10 cellular contexts compared by ENCODE assay signal in the genomic region with DNA sequence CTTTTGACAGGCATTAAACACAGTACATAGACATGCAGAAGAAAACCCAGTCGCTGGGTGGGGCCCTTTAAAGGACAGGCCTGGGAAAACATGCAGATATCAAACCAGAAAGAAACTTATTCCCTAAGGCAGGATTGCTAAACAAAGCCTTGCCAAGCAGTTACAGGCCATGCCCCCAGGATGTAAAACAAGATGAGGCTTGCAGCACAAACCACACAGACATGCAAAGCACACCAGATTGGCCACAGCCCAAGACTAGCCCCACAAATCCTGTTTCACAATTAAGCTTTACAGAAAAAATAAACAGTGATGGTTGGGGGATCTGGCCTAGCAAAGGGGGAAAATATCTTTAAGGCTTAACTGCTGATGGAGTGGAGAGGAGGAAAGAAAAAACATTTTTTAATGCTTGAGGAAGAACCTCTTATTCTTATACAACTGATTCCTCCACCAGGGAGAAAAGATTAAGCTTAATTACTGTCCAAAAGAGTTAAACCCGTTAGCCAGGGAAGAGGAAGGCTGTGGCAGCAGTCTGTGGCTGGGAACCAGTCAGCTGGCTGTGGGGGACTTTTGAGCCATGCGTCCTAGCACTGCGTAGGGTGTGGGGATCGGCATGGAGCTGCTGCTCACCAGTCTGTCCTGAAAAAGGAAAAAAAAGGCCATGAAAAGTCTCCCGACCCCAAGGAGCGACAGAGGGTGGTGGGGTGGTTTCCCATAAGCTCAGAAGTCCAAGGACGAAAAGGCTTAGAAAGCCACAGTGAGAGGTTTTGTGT. TPM values are rescaled to one million over a fixed set of nuclear protein-coding genes. Genes with fewer than 3 reads are reported as not detected.
DNase-seq lines count a peak whose midpoint lies in the region; ATAC-seq and TF ChIP-seq lines count a peak whose summit lies in the region.
"Had no signal": no experiment of that assay in that cellular context is flagged by ENCODE, and none has a peak within 500 bp of the region (broad histone marks: within the 10 kb centered on the region; RNA-seq: fewer than 3 reads in every experiment).

No MANE protein-coding gene starts in this region.

- H3K4me2 ChIP-seq in GM23338 = no peak overlapping the region

- peak overlapping the region; percentile 72 for H2AFZ ChIP-seq in GM23338

- H3K27me3 Mint-ChIP-seq in Caco-2 (ENCODE audit: insufficient read depth, unreplicated experiment) (no peaks in the 10 kb centered on the region), GM23338 (ENCODE audit: insufficient read depth, low read depth, poor library complexity) (no peaks in the 10 kb centered on the region)

- H4K20me1 ChIP-seq in GM23338 (replicated peaks; ENCODE audit: insufficient read depth) = no peaks in the 10 kb centered on the region

- no peaks in the 10 kb centered on the region for H3K79me2 ChIP-seq in GM23338 (replicated peaks; ENCODE audit: insufficient read depth)

- no peak for TF ChIP-seq CTCF in Caco-2 (IDR thresholded peaks at IDR 0.05; ENCODE audit: insufficient read depth in 1 of 2, low read depth in 1 of 2, low read length in 1 of 2, severe bottlenecking in 1 of 2, unreplicated experiment in 1 of 2)
- TF ChIP-seq CTCF in GM23338 (conservative IDR thresholded peaks at IDR 0.05; ENCODE audit: low read depth in 2 of 2) = no peak
- TF ChIP-seq CTCF in dorsolateral prefrontal cortex (IDR thresholded peaks at IDR 0.05 in 54 of 56, conservative IDR thresholded peaks at IDR 0.05 in 2 of 56; ENCODE audit: low read depth in 1 of 56, partially characterized antibody in 56 of 56) = no peak

- BruUV-seq in Caco-2 (replicated peaks; lab: Mats Ljungman, UMichigan) = no TSS peak

- H3K9me3 ChIP-seq in Caco-2 = peaks cover 14% of the 10 kb centered on the region

- H3K9me2 ChIP-seq in GM23338 (ENCODE audit: insufficient read depth) = no peaks in the 10 kb centered on the region

- ATAC-seq in GM23338 (no peak), HG03342 (IDR thresholded peaks at IDR 0.05; ENCODE audit: unreplicated experiment) (no peak)

- no peak for DNase-seq in Caco-2
- no peak for DNase-seq in GM23338 (ENCODE audit: low spot score)
- peak; percentile 75 for DNase-seq in NCI-H69 (lab: John Stamatoyannopoulos, UW)
- peak; percentile 85 for DNase-seq in fibroblast of the conjunctiva (ENCODE audit: low read depth)
- DNase-seq in SHP77 treated with DMSO at 0.1 percent for 48 hours (lab: John Stamatoyannopoulos, UW) = no peak
- no peak for DNase-seq in dorsolateral prefrontal cortex
- no peak for DNase-seq in activated T-cell treated with anti-CD3 and anti-CD28 coated beads, Interleukin-2, amount 50 U/mL, for 48 hours
- DNase-seq: NCI-H187 treated with DMSO at 0.1 percent for 48 hours had no signal

- POLR2A ChIA-PET in Caco-2 (lab: Charles Lee) = no interaction called here

- intact Hi-C loops in Caco-2 (cut with micrococcal nuclease; ENCODE audit: unreplicated experiment) = no loop called here
- intact Hi-C loops in dorsolateral prefrontal cortex (cut with DNase I) = no loop called here

- H3K9me3 Mint-ChIP-seq in Caco-2 (ENCODE audit: unreplicated experiment) (peaks cover 25% of the 10 kb centered on the region), GM23338 (peaks cover 9% of the 10 kb centered on the region)

- no peak overlapping the region for H3K4me3 Mint-ChIP-seq in Caco-2 (ENCODE audit: unreplicated experiment)
- no peak overlapping the region for H3K4me3 Mint-ChIP-seq in GM23338

- H3K4me1 ChIP-seq in Caco-2 = peaks cover 26% of the 10 kb centered on the region
- no peaks in the 10 kb centered on the region for H3K4me1 ChIP-seq in GM23338 (ENCODE audit: insufficient read depth)

- H3K27ac ChIP-seq in GM23338 (ENCODE audit: low read depth) = no peak overlapping the region
- H3K27ac ChIP-seq in dorsolateral prefrontal cortex = no peak overlapping the region

- H3K27ac Mint-ChIP-seq in Caco-2 (ENCODE audit: unreplicated experiment) (peak overlapping the region; percentile 42), GM23338 (no peak overlapping the region)

- H3K36me3 ChIP-seq in Caco-2 (ENCODE audit: control insufficient read depth, insufficient read depth, low read length) (no peaks in the 10 kb centered on the region), GM23338 (ENCODE audit: insufficient read depth) (no peaks in the 10 kb centered on the region)

- no peaks in the 10 kb centered on the region for H3F3A ChIP-seq in GM23338 (replicated peaks; ENCODE audit: low read depth)

- CTCF ChIA-PET in Caco-2 (lab: Charles Lee) = no interaction called here

- H3K36me3 Mint-ChIP-seq in Caco-2 (ENCODE audit: insufficient read depth, unreplicated experiment) (no peaks in the 10 kb centered on the region), GM23338 (ENCODE audit: low read depth) (no peaks in the 10 kb centered on the region; the same call in 1 of the 3 replicates)

- H3K4me3 ChIP-seq in Caco-2 (ENCODE audit: low read depth, low read length) (no peak overlapping the region), GM23338 (no peak overlapping the region), dorsolateral prefrontal cortex (no peak overlapping the region)
- H3K4me3 ChIP-seq: lung had no signal

- H3K4me1 Mint-ChIP-seq in Caco-2 (ENCODE audit: low read depth, unreplicated experiment) (peaks cover 7% of the 10 kb centered on the region), GM23338 (no peaks in the 10 kb centered on the region; the same call in 2 of the 3 replicates)

- H3K27me3 ChIP-seq in Caco-2 (replicated peaks; ENCODE audit: control insufficient read depth, insufficient read depth, low read length) (no peaks in the 10 kb centered on the region), GM23338 (ENCODE audit: insufficient read depth) (no peaks in the 10 kb centered on the region), dorsolateral prefrontal cortex (no peaks in the 10 kb centered on the region)

TF ChIP-seq in GM23338, 12 proteins besides CTCF, POLR2A, EP300 and RAD21:
- TF ChIP-seq EZH2 (IDR thresholded peaks at IDR 0.05; ENCODE audit: low read depth, unreplicated experiment) (no peak), ZNF114 (CRISPR knock-in tag; IDR thresholded peaks at IDR 0.05) (no peak), EZH2phosphoT487 (IDR thresholded peaks at IDR 0.05; ENCODE audit: unreplicated experiment) (no peak), JUNB (IDR thresholded peaks at IDR 0.05; ENCODE audit: unreplicated experiment) (no peak)
TF ChIP-seq in GM23338: peak in this region for 0.

RNA-seq across cellular contexts. Expression of a gene that starts 28.4 kb away (rescaled TPM):
- total RNA-seq in Caco-2 (2022) (not detected in 2 replicates), dorsolateral prefrontal cortex (10 to 100 TPM in 8 of 120 experiments, 1 to 10 TPM in 112; 2.6 to 12.3 (median 7.3) TPM)
- not detected in 2 replicates for total RNA-seq in GM23338 (2014; rRNA removed; shearing (Covaris generic))
- 0.03 TPM in 1 of 2 replicates, not detected in the other for polyA plus RNA-seq in GM23338 (2016; fragmentation: Nextera tagmentation; extraction: Ambion mirVana)

Comparison
In these comparisons a context has a peak if more than half of its experiments do, and no peak if none do; other contexts are left out.
1. DNase-seq: peak in NCI-H69 (single experiment) and fibroblast of the conjunctiva (single experiment); none in Caco-2 (0 of 2), GM23338 (single experiment), SHP77 treated with DMSO at 0.1 percent for 48 hours (single experiment), dorsolateral prefrontal cortex (0 of 10) and activated T-cell treated with anti-CD3 and anti-CD28 coated beads, Interleukin-2, amount 50 U/mL, for 48 hours (0 of 2).